Comparison of ENCODE assay signal across 1 cellular context in genomic region chr3:148083501-148084267, GRCh38.
TF ChIP-seq lines count a peak whose summit lies in the region.

No MANE protein-coding gene starts in this region.

TF ChIP-seq in GM12878, 131 proteins besides CTCF, POLR2A, EP300 and RAD21 (continued from another document):
- TF ChIP-seq ELK1 (IDR thresholded peaks at IDR 0.05; ENCODE audit: low read depth, low read length) (no peak), ZNF207 (IDR thresholded peaks at IDR 0.05; ENCODE audit: borderline replicate concordance) (no peak), ZNF687 (IDR thresholded peaks at IDR 0.05) (no peak), IRF5 (IDR thresholded peaks at IDR 0.05; ENCODE audit: borderline replicate concordance) (no peak), USF2 (IDR thresholded peaks at IDR 0.05; ENCODE audit: borderline replicate concordance, low read depth, low read length) (no peak), RAD51 (IDR thresholded peaks at IDR 0.05) (no peak), ZBED1 (IDR thresholded peaks at IDR 0.05; ENCODE audit: borderline replicate concordance) (no peak), ATF2 (IDR thresholded peaks at IDR 0.05; ENCODE audit: low read length) (no peak), E2F8 (IDR thresholded peaks at IDR 0.05; ENCODE audit: low read depth, partially characterized antibody) (no peak), ASH2L (IDR thresholded peaks at IDR 0.05; ENCODE audit: borderline replicate concordance, low read depth) (no peak), CHD4 (IDR thresholded peaks at IDR 0.05) (no peak), NKRF (conservative IDR thresholded peaks at IDR 0.05) (no peak)
